1 cellular context compared by ENCODE assay signal in the genomic region with DNA sequence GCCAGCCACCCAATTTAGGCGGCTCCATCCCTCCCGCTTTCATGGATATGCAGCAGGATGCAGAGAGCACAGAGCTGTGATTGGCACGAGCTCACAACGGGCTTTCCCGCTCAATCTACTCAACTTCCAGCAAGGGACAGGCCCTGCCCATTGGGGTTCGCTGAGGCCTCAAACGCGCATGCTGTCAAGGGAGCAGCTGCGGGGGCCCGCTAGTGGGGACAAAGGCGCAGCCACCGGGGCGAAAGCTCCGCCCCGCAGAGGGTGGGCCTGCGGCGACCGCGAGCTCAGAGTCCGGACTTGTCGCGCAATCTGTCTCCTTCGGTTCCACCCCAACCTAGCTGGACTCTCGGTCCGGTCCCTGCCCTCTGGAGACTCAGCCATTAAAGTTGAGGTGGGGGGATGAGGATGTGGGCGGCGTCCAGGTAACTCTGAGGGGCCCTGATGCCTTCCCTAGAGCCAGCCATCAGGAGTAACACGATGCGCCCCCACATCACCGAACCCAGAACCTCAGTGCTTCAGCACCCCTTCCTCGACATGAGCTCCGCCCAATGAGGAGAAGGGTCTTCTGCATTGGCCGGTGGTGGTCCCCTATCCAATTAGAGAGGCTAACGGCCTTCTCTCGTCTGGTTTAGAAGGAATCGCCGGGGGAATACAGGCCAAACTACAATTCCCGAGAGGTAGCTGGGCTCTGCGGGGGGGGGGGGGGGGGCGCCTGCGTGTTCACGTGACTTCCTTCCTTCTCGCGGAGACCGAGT.
TF ChIP-seq lines count a peak whose summit lies in the region.

No MANE protein-coding gene starts in this region.

TF ChIP-seq in GM12878, 131 proteins besides CTCF, POLR2A, EP300 and RAD21 (continued from another document and continues in another):
- TF ChIP-seq, protein P1, sequence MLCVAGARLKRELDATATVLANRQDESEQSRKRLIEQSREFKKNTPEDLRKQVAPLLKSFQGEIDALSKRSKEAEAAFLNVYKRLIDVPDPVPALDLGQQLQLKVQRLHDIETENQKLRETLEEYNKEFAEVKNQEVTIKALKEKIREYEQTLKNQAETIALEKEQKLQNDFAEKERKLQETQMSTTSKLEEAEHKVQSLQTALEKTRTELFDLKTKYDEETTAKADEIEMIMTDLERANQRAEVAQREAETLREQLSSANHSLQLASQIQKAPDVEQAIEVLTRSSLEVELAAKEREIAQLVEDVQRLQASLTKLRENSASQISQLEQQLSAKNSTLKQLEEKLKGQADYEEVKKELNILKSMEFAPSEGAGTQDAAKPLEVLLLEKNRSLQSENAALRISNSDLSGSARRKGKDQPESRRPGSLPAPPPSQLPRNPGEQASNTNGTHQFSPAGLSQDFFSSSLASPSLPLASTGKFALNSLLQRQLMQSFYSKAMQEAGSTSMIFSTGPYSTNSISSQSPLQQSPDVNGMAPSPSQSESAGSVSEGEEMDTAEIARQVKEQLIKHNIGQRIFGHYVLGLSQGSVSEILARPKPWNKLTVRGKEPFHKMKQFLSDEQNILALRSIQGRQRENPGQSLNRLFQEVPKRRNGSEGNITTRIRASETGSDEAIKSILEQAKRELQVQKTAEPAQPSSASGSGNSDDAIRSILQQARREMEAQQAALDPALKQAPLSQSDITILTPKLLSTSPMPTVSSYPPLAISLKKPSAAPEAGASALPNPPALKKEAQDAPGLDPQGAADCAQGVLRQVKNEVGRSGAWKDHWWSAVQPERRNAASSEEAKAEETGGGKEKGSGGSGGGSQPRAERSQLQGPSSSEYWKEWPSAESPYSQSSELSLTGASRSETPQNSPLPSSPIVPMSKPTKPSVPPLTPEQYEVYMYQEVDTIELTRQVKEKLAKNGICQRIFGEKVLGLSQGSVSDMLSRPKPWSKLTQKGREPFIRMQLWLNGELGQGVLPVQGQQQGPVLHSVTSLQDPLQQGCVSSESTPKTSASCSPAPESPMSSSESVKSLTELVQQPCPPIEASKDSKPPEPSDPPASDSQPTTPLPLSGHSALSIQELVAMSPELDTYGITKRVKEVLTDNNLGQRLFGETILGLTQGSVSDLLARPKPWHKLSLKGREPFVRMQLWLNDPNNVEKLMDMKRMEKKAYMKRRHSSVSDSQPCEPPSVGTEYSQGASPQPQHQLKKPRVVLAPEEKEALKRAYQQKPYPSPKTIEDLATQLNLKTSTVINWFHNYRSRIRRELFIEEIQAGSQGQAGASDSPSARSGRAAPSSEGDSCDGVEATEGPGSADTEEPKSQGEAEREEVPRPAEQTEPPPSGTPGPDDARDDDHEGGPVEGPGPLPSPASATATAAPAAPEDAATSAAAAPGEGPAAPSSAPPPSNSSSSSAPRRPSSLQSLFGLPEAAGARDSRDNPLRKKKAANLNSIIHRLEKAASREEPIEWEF (IDR thresholded peaks at IDR 0.05; ENCODE audit: insufficient replicate concordance, low read depth, low read length): no peak
- TF ChIP-seq BHLHE40 (IDR thresholded peaks at IDR 0.05; ENCODE audit: borderline replicate concordance in 1 of 2, low read depth in 2 of 2, low read length in 1 of 2) (peak; percentile 79 to 83), USF1 (IDR thresholded peaks at IDR 0.05; ENCODE audit: borderline replicate concordance, extremely low read length, insufficient read depth, low read depth, low read length) (peak; percentile 76), BCL11A (IDR thresholded peaks at IDR 0.05; ENCODE audit: low read depth, low read length) (no peak), SUPT20H (IDR thresholded peaks at IDR 0.05; ENCODE audit: borderline replicate concordance, control insufficient read depth, low read depth, low read length) (no peak), NFXL1 (IDR thresholded peaks at IDR 0.05; ENCODE audit: borderline replicate concordance) (no peak), ZSCAN29 (IDR thresholded peaks at IDR 0.05) (no peak), KLF5 (IDR thresholded peaks at IDR 0.05; ENCODE audit: partially characterized antibody) (peak; percentile 65), IKZF1 (conservative IDR thresholded peaks at IDR 0.05) (peak; percentile 71), TARDBP (IDR thresholded peaks at IDR 0.05; ENCODE audit: borderline replicate concordance) (peak; percentile 72; the same call in 1 of the 2 replicates), MEF2B (IDR thresholded peaks at IDR 0.05; ENCODE audit: partially characterized antibody, poor library complexity, severe bottlenecking) (peak; percentile 33), ZBED1 (IDR thresholded peaks at IDR 0.05; ENCODE audit: borderline replicate concordance) (no peak), IRF4 (IDR thresholded peaks at IDR 0.05; ENCODE audit: low read depth, low read length) (no peak), MAX (IDR thresholded peaks at IDR 0.05; ENCODE audit: low read depth, low read length) (peak; percentile 64; the same call in 1 of the 2 replicates), PRDM15 (CRISPR knock-in tag; IDR thresholded peaks at IDR 0.05) (no peak), ELK1 (IDR thresholded peaks at IDR 0.05; ENCODE audit: low read depth, low read length) (0 out of 2 replicates have a peak, but pooled peaks have one; percentile 10), CBX3 (IDR thresholded peaks at IDR 0.05; ENCODE audit: borderline replicate concordance, low read depth) (no peak), MTA2 (IDR thresholded peaks at IDR 0.05; ENCODE audit: low read depth) (peak; percentile 49; the same call in 1 of the 2 replicates), SREBF2 (IDR thresholded peaks at IDR 0.05; ENCODE audit: low read length) (no peak), RELB (IDR thresholded peaks at IDR 0.05; ENCODE audit: low read depth) (peak; percentile 48; the same call in 1 of the 2 replicates), HDGF (IDR thresholded peaks at IDR 0.05) (peak; percentile 92; the same call in 1 of the 2 replicates), EGR1 (IDR thresholded peaks at IDR 0.05; ENCODE audit: borderline replicate concordance in 1 of 2, low read depth in 2 of 2, low read length in 2 of 2) (peak in 1 of 2 experiments; percentile 74; a peak in 1 of 3 replicates), EED (IDR thresholded peaks at IDR 0.05; ENCODE audit: low read depth) (peak; percentile 67), NRF1 (conservative IDR thresholded peaks at IDR 0.05; ENCODE audit: low read depth, low read length) (peak; percentile 35; the same call in 1 of the 2 replicates), NR2F1 (conservative IDR thresholded peaks at IDR 0.05) (0 out of 2 replicates have a peak, but pooled peaks have one; percentile 29), SMC3 (IDR thresholded peaks at IDR 0.05; ENCODE audit: borderline replicate concordance, low read length) (no peak; the same call in 1 of the 2 replicates), YBX1 (IDR thresholded peaks at IDR 0.05) (no peak), ASH2L (IDR thresholded peaks at IDR 0.05; ENCODE audit: borderline replicate concordance, low read depth) (no peak), SMARCA5 (IDR thresholded peaks at IDR 0.05) (peak; percentile 17; the same call in 1 of the 2 replicates), PBX3 (IDR thresholded peaks at IDR 0.05; ENCODE audit: insufficient replicate concordance, low read depth, low read length) (peak; percentile 63)
- TF ChIP-seq, protein P2, sequence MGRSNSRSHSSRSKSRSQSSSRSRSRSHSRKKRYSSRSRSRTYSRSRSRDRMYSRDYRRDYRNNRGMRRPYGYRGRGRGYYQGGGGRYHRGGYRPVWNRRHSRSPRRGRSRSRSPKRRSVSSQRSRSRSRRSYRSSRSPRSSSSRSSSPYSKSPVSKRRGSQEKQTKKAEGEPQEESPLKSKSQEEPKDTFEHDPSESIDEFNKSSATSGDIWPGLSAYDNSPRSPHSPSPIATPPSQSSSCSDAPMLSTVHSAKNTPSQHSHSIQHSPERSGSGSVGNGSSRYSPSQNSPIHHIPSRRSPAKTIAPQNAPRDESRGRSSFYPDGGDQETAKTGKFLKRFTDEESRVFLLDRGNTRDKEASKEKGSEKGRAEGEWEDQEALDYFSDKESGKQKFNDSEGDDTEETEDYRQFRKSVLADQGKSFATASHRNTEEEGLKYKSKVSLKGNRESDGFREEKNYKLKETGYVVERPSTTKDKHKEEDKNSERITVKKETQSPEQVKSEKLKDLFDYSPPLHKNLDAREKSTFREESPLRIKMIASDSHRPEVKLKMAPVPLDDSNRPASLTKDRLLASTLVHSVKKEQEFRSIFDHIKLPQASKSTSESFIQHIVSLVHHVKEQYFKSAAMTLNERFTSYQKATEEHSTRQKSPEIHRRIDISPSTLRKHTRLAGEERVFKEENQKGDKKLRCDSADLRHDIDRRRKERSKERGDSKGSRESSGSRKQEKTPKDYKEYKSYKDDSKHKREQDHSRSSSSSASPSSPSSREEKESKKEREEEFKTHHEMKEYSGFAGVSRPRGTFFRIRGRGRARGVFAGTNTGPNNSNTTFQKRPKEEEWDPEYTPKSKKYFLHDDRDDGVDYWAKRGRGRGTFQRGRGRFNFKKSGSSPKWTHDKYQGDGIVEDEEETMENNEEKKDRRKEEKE (IDR thresholded peaks at IDR 0.05): no peak
- TF ChIP-seq, protein P3, sequence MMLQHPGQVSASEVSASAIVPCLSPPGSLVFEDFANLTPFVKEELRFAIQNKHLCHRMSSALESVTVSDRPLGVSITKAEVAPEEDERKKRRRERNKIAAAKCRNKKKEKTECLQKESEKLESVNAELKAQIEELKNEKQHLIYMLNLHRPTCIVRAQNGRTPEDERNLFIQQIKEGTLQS (IDR thresholded peaks at IDR 0.05; ENCODE audit: borderline replicate concordance, extremely low read depth, low read depth, low read length): no peak
- TF ChIP-seq, protein P4, sequence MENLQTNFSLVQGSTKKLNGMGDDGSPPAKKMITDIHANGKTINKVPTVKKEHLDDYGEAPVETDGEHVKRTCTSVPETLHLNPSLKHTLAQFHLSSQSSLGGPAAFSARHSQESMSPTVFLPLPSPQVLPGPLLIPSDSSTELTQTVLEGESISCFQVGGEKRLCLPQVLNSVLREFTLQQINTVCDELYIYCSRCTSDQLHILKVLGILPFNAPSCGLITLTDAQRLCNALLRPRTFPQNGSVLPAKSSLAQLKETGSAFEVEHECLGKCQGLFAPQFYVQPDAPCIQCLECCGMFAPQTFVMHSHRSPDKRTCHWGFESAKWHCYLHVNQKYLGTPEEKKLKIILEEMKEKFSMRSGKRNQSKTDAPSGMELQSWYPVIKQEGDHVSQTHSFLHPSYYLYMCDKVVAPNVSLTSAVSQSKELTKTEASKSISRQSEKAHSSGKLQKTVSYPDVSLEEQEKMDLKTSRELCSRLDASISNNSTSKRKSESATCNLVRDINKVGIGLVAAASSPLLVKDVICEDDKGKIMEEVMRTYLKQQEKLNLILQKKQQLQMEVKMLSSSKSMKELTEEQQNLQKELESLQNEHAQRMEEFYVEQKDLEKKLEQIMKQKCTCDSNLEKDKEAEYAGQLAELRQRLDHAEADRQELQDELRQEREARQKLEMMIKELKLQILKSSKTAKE (IDR thresholded peaks at IDR 0.05; ENCODE audit: low read depth, poor library complexity, severe bottlenecking): no peak
